ENCODE assay signal across 10 cellular contexts in genomic region chr21:37166733-37167132, GRCh38.
DNase-seq lines count a peak whose midpoint lies in the region; ATAC-seq and TF ChIP-seq lines count a peak whose summit lies in the region.
"Had no signal": no experiment of that assay in that cellular context is flagged by ENCODE, and none has a peak within 500 bp of the region (broad histone marks: within the 10 kb centered on the region; RNA-seq: fewer than 3 reads in every experiment).

No MANE protein-coding gene starts in this region.

- H3K4me3 Mint-ChIP-seq in WTC11, result no peak overlapping the region

- H3K4me3 ChIP-seq in kidney epithelial cell (ENCODE audit: low read depth, low read length), result no peak overlapping the region

- no peaks in the 10 kb centered on the region for H3K9me3 Mint-ChIP-seq in WTC11

- peak; percentile 18 for DNase-seq in GM10248 (ENCODE audit: extremely low spot score)
- peak; percentile 4 for DNase-seq in HT1080 (ENCODE audit: low read depth)
- DNase-seq in WTC11 (ENCODE audit: low spot score), result no peak
- no peak for DNase-seq in kidney epithelial cell (ENCODE audit: low read depth)
- DNase-seq in GOT3 (lab: John Stamatoyannopoulos, UW), result no peak
- no peak for DNase-seq in AG20443 (ENCODE audit: low spot score)
- DNase-seq: head of caudate nucleus; NCI-H1048; stimulated activated CD4-positive, alpha-beta T cell treated with anti-CD3 and anti-CD28 coated beads, Interleukin-15, amount 100 ng/mL, for 24 hours had no signal

- no peaks in the 10 kb centered on the region for H3K27me3 Mint-ChIP-seq in WTC11 (ENCODE audit: low read depth)

- H3K36me3 ChIP-seq in kidney epithelial cell (ENCODE audit: control insufficient read depth, insufficient read depth, low read length), result no peaks in the 10 kb centered on the region

- peak overlapping the region; percentile 84; the same call in 1 of the 2 replicates for H3K27ac Mint-ChIP-seq in WTC11

- TF ChIP-seq CTCF in GM10248 (IDR thresholded peaks at IDR 0.05; ENCODE audit: control extremely low read depth, extremely low read depth, low read depth, missing control alignments), result no peak
- no peak for TF ChIP-seq CTCF in WTC11 (IDR thresholded peaks at IDR 0.05)
- peak; percentile 24 for TF ChIP-seq CTCF in kidney epithelial cell (IDR thresholded peaks at IDR 0.05; ENCODE audit: insufficient read depth, low read length, poor library complexity, severe bottlenecking)

- 0 out of 2 replicates have a peak, but pooled peaks cover 11% of the 10 kb centered on the region for H3K36me3 Mint-ChIP-seq in WTC11

- H3K4me1 Mint-ChIP-seq in WTC11, result peaks cover 6% of the 10 kb centered on the region

- POLR2A ChIA-PET in GM10248 (lab: Yijun Ruan, JAX) (interaction anchor here (0.6 kb wide), 1 partner anchor 43 kb away, joined by 4 read pairs; no protein-coding TSS in a partner anchor), WTC11 (lab: Charles Lee) (no interaction called here)

- ATAC-seq in WTC11 (peak; percentile 83), GM21367 (IDR thresholded peaks at IDR 0.05; ENCODE audit: unreplicated experiment) (no peak)

- H3K27me3 ChIP-seq in kidney epithelial cell (ENCODE audit: control insufficient read depth, insufficient read depth, low read length), result no peaks in the 10 kb centered on the region

- CTCF ChIA-PET in GM10248 (lab: Yijun Ruan, JAX) (interaction anchor here (0.7 to 2.4 kb wide), 9 partner anchors 9 to 476 kb away, joined by 3 to 21 read pairs (median 4); no protein-coding TSS in a partner anchor), WTC11 (lab: Charles Lee) (interaction anchor here (0.5 to 2.4 kb wide), 23 partner anchors 9 to 750 kb away, joined by 3 to 7 read pairs (median 4); partner anchors contain the start of genes KCNJ6 and VPS26C)

TF ChIP-seq in WTC11, 78 proteins besides CTCF, POLR2A, EP300 and RAD21:
- TF ChIP-seq FOXJ3 (CRISPR knock-in tag; IDR thresholded peaks at IDR 0.05; ENCODE audit: borderline replicate concordance), result no peak
- TF ChIP-seq, protein P1, sequence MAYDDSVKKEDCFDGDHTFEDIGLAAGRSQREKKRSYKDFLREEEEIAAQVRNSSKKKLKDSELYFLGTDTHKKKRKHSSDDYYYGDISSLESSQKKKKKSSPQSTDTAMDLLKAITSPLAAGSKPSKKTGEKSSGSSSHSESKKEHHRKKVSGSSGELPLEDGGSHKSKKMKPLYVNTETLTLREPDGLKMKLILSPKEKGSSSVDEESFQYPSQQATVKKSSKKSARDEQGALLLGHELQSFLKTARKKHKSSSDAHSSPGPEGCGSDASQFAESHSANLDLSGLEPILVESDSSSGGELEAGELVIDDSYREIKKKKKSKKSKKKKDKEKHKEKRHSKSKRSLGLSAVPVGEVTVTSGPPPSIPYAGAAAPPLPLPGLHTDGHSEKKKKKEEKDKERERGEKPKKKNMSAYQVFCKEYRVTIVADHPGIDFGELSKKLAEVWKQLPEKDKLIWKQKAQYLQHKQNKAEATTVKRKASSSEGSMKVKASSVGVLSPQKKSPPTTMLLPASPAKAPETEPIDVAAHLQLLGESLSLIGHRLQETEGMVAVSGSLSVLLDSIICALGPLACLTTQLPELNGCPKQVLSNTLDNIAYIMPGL (CRISPR knock-in tag; IDR thresholded peaks at IDR 0.05), result no peak
- no peak for TF ChIP-seq SMAD3 (CRISPR knock-in tag; IDR thresholded peaks at IDR 0.05; ENCODE audit: borderline replicate concordance)
- TF ChIP-seq FOXK1 (CRISPR knock-in tag; IDR thresholded peaks at IDR 0.05), result no peak
- TF ChIP-seq, protein P2, sequence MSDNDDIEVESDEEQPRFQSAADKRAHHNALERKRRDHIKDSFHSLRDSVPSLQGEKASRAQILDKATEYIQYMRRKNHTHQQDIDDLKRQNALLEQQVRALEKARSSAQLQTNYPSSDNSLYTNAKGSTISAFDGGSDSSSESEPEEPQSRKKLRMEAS (CRISPR knock-in tag; IDR thresholded peaks at IDR 0.05), result no peak
TF ChIP-seq in WTC11: peak in this region for 0.

Comparison
In these comparisons a context has a peak if more than half of its experiments do, and no peak if none do; other contexts are left out.
1. DNase-seq: peak in GM10248 (single experiment) and HT1080 (single experiment); none in WTC11 (single experiment), kidney epithelial cell (single experiment), GOT3 (single experiment) and AG20443 (single experiment).